In genomic region chr12:130162267-130162666, GRCh38 we compare ENCODE assay signal across 9 cellular contexts. TPM values are rescaled to one million over a fixed set of nuclear protein-coding genes. Genes with fewer than 3 reads are reported as not detected.
DNase-seq lines count a peak whose midpoint lies in the region; ATAC-seq and TF ChIP-seq lines count a peak whose summit lies in the region.
"Had no signal": no experiment of that assay in that cellular context is flagged by ENCODE, and none has a peak within 500 bp of the region (broad histone marks: within the 10 kb centered on the region; RNA-seq: fewer than 3 reads in every experiment).

TSS of gene FZD10 (plus strand) at chr12:130162464. CDS start at chr12:130162943, 479 bp downstream.

- H3K9ac ChIP-seq in neural cell (ENCODE audit: low read length): no peak within 1 kb of the TSS

- H3K4me3 ChIP-seq in neural cell (ENCODE audit: low read length): peak within 1 kb of the TSS; percentile 62

- H4K20me1 ChIP-seq in neural cell (ENCODE audit: insufficient read depth): no peaks in the 10 kb centered on the region

- H3K36me3 Mint-ChIP-seq in activated T-helper 17 cell treated with anti-CD3 and anti-CD28 coated beads, Interleukin-2, amount 50 U/mL, for 72 hours (ENCODE audit: low read depth): no peaks in the 10 kb centered on the region

- H3K79me2 ChIP-seq in neural cell (replicated peaks; ENCODE audit: insufficient read depth, low read length): no peaks in the 10 kb centered on the region

- no peak for TF ChIP-seq EP300 in neural cell (conservative IDR thresholded peaks at IDR 0.05; ENCODE audit: poor library complexity, severe bottlenecking)

- H3K9me3 ChIP-seq in neural cell (ENCODE audit: low read length): peaks cover 4% of the 10 kb centered on the region

- H3F3A ChIP-seq in neural cell (ENCODE audit: insufficient read depth, low read length, poor library complexity, severe bottlenecking): no peaks in the 10 kb centered on the region

- DNase-seq in stimulated activated CD4-positive, alpha-beta T cell treated with anti-CD3 and anti-CD28 coated beads, Interleukin-15, amount 100 ng/mL, for 24 hours: peak; percentile 62
- DNase-seq in stimulated activated CD4-positive, alpha-beta T cell treated with anti-CD3 and anti-CD28 coated beads, Interleukin-1b, Interleukin-23, amount 100 ng/mL, for 48 hours: no peak
- no peak for DNase-seq in COLO829 (ENCODE audit: low spot score)
- no peak for DNase-seq in erythroblast (lab: John Stamatoyannopoulos, UW)

- H3K4me2 ChIP-seq in neural cell (ENCODE audit: low read length): peak within 1 kb of the TSS; percentile 55

- H2AFZ ChIP-seq in neural cell (ENCODE audit: low read depth, low read length): no peak within 1 kb of the TSS

- no peaks in the 10 kb centered on the region for H3K9me3 Mint-ChIP-seq in activated T-helper 17 cell treated with anti-CD3 and anti-CD28 coated beads, Interleukin-2, amount 50 U/mL, for 72 hours

- no peak within 1 kb of the TSS for H3K27ac ChIP-seq in neural cell (ENCODE audit: low read length)

- TF ChIP-seq POLR2A in erythroblast (IDR thresholded peaks at IDR 0.05; ENCODE audit: low read length): no peak

- H3K27me3 ChIP-seq in neural cell (ENCODE audit: insufficient read depth, low read depth, low read length): peaks cover 97% of the 10 kb centered on the region

- H3K4me1 Mint-ChIP-seq in activated T-helper 17 cell treated with anti-CD3 and anti-CD28 coated beads, Interleukin-2, amount 50 U/mL, for 72 hours: no peaks in the 10 kb centered on the region

- H3K27ac Mint-ChIP-seq in activated T-helper 17 cell treated with anti-CD3 and anti-CD28 coated beads, Interleukin-2, amount 50 U/mL, for 72 hours: no peak within 1 kb of the TSS

- no peak within 1 kb of the TSS for H3K4me3 Mint-ChIP-seq in activated T-helper 17 cell treated with anti-CD3 and anti-CD28 coated beads, Interleukin-2, amount 50 U/mL, for 72 hours

- no peaks in the 10 kb centered on the region for H3K9me2 ChIP-seq in neural cell (ENCODE audit: insufficient read depth, low read length)

- ATAC-seq in esophagus mucosa (peak; percentile 72), HG02798 (IDR thresholded peaks at IDR 0.05; ENCODE audit: poor library complexity, unreplicated experiment) (no peak)
- no peak for ATAC-seq in activated T-helper 17 cell treated with anti-CD3 and anti-CD28 coated beads, Interleukin-2, amount 50 U/mL, for 72 hours (replicated peaks)
- ATAC-seq: HepG2 had no signal

- peaks cover 24% of the 10 kb centered on the region for H3K27me3 Mint-ChIP-seq in activated T-helper 17 cell treated with anti-CD3 and anti-CD28 coated beads, Interleukin-2, amount 50 U/mL, for 72 hours

- no peak for TF ChIP-seq RAD21 in neural cell (conservative IDR thresholded peaks at IDR 0.05)

- H3K36me3 ChIP-seq in neural cell (ENCODE audit: insufficient read depth, low read length): no peaks in the 10 kb centered on the region

- TF ChIP-seq CTCF in neural cell (IDR thresholded peaks at IDR 0.05; ENCODE audit: poor library complexity, severe bottlenecking): no peak

TF ChIP-seq in neural cell, 6 proteins besides CTCF, POLR2A, EP300 and RAD21:
- TF ChIP-seq TAF1 (IDR thresholded peaks at IDR 0.05; ENCODE audit: low read depth): no peak
- TF ChIP-seq REST (IDR thresholded peaks at IDR 0.05; ENCODE audit: borderline replicate concordance): no peak
- TF ChIP-seq SMC3 (conservative IDR thresholded peaks at IDR 0.05; ENCODE audit: poor library complexity): no peak
- no peak for TF ChIP-seq MXI1 (conservative IDR thresholded peaks at IDR 0.05; ENCODE audit: poor library complexity, severe bottlenecking)
- no peak for TF ChIP-seq POLR2AphosphoS5 (IDR thresholded peaks at IDR 0.05)
- TF ChIP-seq EZH2 (IDR thresholded peaks at IDR 0.05; ENCODE audit: borderline replicate concordance, insufficient read depth, low read length, poor library complexity, severe bottlenecking): no peak

RNA-seq across cellular contexts. Expression of gene FZD10, which starts in this region (rescaled TPM):
- 13.7 TPM for total RNA-seq in esophagus mucosa
- polyA plus RNA-seq in neural cell: not detected in 2 replicates
- polyA minus RNA-seq in neural cell: not detected in 2 replicates
- not detected for total RNA-seq in activated T-helper 17 cell treated with anti-CD3 and anti-CD28 coated beads, Interleukin-2, amount 50 U/mL, for 72 hours
- total RNA-seq: HepG2 had no signal
- polyA plus RNA-seq: HepG2 had no signal

Comparison
In these comparisons a context has a peak if more than half of its experiments do, and no peak if none do; other contexts are left out.
1. RNA of gene FZD10 (total RNA-seq): 13.7 TPM in esophagus mucosa (single experiment); not detected in activated T-helper 17 cell treated with anti-CD3 and anti-CD28 coated beads, Interleukin-2, amount 50 U/mL, for 72 hours; every median in the first group is over 10 times any median in the second.